15 cellular contexts compared by ENCODE assay signal in the genomic region with DNA sequence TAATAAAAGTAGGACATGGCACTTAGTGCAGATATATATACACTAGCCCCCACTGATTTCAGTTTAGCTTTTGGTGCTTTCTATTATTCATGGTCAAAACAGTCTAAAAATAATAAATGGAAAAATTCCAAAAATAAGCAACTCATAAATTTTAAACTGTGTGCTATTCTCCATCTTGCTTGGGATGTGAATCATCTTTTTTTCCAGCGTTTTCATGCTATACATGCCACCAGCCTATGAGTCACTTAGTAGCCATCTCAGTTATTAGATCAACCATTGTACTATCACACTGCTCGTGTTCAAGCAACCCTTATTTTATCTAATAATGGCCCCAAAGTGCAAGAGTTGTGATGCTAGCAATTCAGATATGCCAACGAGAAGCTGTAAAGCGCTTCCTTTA.
DNase-seq lines count a peak whose midpoint lies in the region; ATAC-seq, FAIRE-seq and TF ChIP-seq lines count a peak whose summit lies in the region.
"Had no signal": no experiment of that assay in that cellular context is flagged by ENCODE, and none has a peak within 500 bp of the region (broad histone marks: within the 10 kb centered on the region; RNA-seq: fewer than 3 reads in every experiment).

No MANE protein-coding gene starts in this region.

- no peak overlapping the region for H3K9ac ChIP-seq in endodermal cell (ENCODE audit: extremely low read depth, low read length, poor library complexity, severe bottlenecking)

- H3K36me3 Mint-ChIP-seq in stimulated activated naive B cell treated with anti-CD40 and anti-IgM and Interleukin-4, amounts not matched to agents 10 μg/mL and 1 μg/mL and 100 μg/mL, for 72 hours: no peaks in the 10 kb centered on the region
- H3K36me3 Mint-ChIP-seq in endodermal cell (ENCODE audit: low read depth): no peaks in the 10 kb centered on the region

- FAIRE-seq in HTR-8/SVneo (lab: Jason Lieb, UNC): no peak

- H3K27ac Mint-ChIP-seq in stimulated activated naive B cell treated with anti-CD40 and anti-IgM and Interleukin-4, amounts not matched to agents 10 μg/mL and 1 μg/mL and 100 μg/mL, for 72 hours: no peak overlapping the region
- no peak overlapping the region for H3K27ac Mint-ChIP-seq in endodermal cell
- H3K27ac Mint-ChIP-seq: B cell had no signal

- WGBS in endodermal cell (ENCODE audit: insufficient coverage in 1 of 2, insufficient read length in 1 of 2), 2 experiments: 93 to 94% methylated on average over 3 to 4 of the region's 4 CpGs

- no peaks in the 10 kb centered on the region for H3K4me1 Mint-ChIP-seq in stimulated activated naive B cell treated with anti-CD40 and anti-IgM and Interleukin-4, amounts not matched to agents 10 μg/mL and 1 μg/mL and 100 μg/mL, for 72 hours
- no peaks in the 10 kb centered on the region for H3K4me1 Mint-ChIP-seq in endodermal cell
- H3K4me1 Mint-ChIP-seq: B cell; central memory CD8-positive, alpha-beta T cell had no signal

- DNase-seq in AG04449 (ENCODE audit: low read depth, low spot score) (peak; percentile 66), HTR-8/SVneo (ENCODE audit: insufficient read length, low spot score) (peak; percentile 39), astrocyte of the hippocampus (ENCODE audit: low read depth, low spot score) (peak; percentile 64), glomerular visceral epithelial cell (ENCODE audit: extremely low spot score) (peak; percentile 51), mesenteric fat pad (ENCODE audit: low spot score) (no peak), endodermal cell (no peak)
- DNase-seq in stimulated activated naive B cell treated with anti-CD40 and anti-IgM and Interleukin-4, amounts not matched to agents 10 μg/mL and 1 μg/mL and 100 μg/mL, for 72 hours: no peak
- DNase-seq: activated CD4-positive, alpha-beta T cell treated with anti-CD3 and anti-CD28 coated beads for 4 hours; NCI-H1436; stimulated activated CD4-positive, alpha-beta T cell treated with anti-CD3 and anti-CD28 coated beads, Interleukin-15, amount 100 ng/mL, for 24 hours had no signal

- TF ChIP-seq CTCF in AG04449 (IDR thresholded peaks at IDR 0.05; ENCODE audit: insufficient read depth, low read length, missing control alignments) (no peak), endodermal cell (conservative IDR thresholded peaks at IDR 0.05) (no peak)

- H3K27me3 ChIP-seq in endodermal cell (ENCODE audit: control insufficient read depth, insufficient read depth, low read length, poor library complexity, severe bottlenecking): no peaks in the 10 kb centered on the region
- H3K27me3 ChIP-seq: gastroesophageal sphincter had no signal

- peaks cover 13% of the 10 kb centered on the region in 2 donors for H3K27me3 Mint-ChIP-seq in stimulated activated naive B cell treated with anti-CD40 and anti-IgM and Interleukin-4, amounts not matched to agents 10 μg/mL and 1 μg/mL and 100 μg/mL, for 72 hours
- no peaks in the 10 kb centered on the region for H3K27me3 Mint-ChIP-seq in endodermal cell (ENCODE audit: insufficient read depth)

- CTCF ChIA-PET in AG04449 (lab: Yijun Ruan, JAX): interaction anchor here (0.8 to 1.0 kb wide), 2 partner anchors 17 to 81 kb away, joined by 3 read pairs; no protein-coding TSS in a partner anchor

- H3K4me1 ChIP-seq in endodermal cell (ENCODE audit: control insufficient read depth, insufficient read depth, low read length): no peaks in the 10 kb centered on the region
- H3K4me1 ChIP-seq: gastroesophageal sphincter had no signal

- H3K9me3 Mint-ChIP-seq in stimulated activated naive B cell treated with anti-CD40 and anti-IgM and Interleukin-4, amounts not matched to agents 10 μg/mL and 1 μg/mL and 100 μg/mL, for 72 hours: no peaks in the 10 kb centered on the region
- no peaks in the 10 kb centered on the region for H3K9me3 Mint-ChIP-seq in endodermal cell
- H3K9me3 Mint-ChIP-seq: central memory CD8-positive, alpha-beta T cell had no signal

- no peak overlapping the region for H3K27ac ChIP-seq in endodermal cell (ENCODE audit: low read depth, low read length)
- H3K27ac ChIP-seq: gastroesophageal sphincter had no signal

- ATAC-seq in GM21576 (IDR thresholded peaks at IDR 0.05; ENCODE audit: unreplicated experiment): no peak
- no peak for ATAC-seq in stimulated activated naive B cell treated with anti-CD40 and anti-IgM and Interleukin-4, amounts not matched to agents 10 μg/mL and 1 μg/mL and 100 μg/mL, for 72 hours (replicated peaks)
- ATAC-seq: gastroesophageal sphincter, left lobe of liver had no signal

- no peaks in the 10 kb centered on the region for H3K9me3 ChIP-seq in endodermal cell (ENCODE audit: control insufficient read depth, low read length)
- H3K9me3 ChIP-seq: gastroesophageal sphincter had no signal

- no peak overlapping the region for H3K4me3 Mint-ChIP-seq in stimulated activated naive B cell treated with anti-CD40 and anti-IgM and Interleukin-4, amounts not matched to agents 10 μg/mL and 1 μg/mL and 100 μg/mL, for 72 hours
- H3K4me3 Mint-ChIP-seq in endodermal cell: no peak overlapping the region
- H3K4me3 Mint-ChIP-seq: B cell; central memory CD8-positive, alpha-beta T cell had no signal

- H3K4me3 ChIP-seq in AG04449 (ENCODE audit: low read depth, low read length): no peak overlapping the region
- H3K4me3 ChIP-seq in endodermal cell (ENCODE audit: low read length): no peak overlapping the region
- H3K4me3 ChIP-seq: gastroesophageal sphincter had no signal

- no peaks in the 10 kb centered on the region for H3K36me3 ChIP-seq in endodermal cell (ENCODE audit: control insufficient read depth, insufficient read depth, low read length)
- H3K36me3 ChIP-seq: gastroesophageal sphincter had no signal

- POLR2A ChIA-PET in AG04449 (lab: Yijun Ruan, JAX): no interaction called here

Comparison
In these comparisons a context has a peak if more than half of its experiments do, and no peak if none do; other contexts are left out.
1. DNase-seq: peak in AG04449 (single experiment), HTR-8/SVneo (single experiment), astrocyte of the hippocampus (single experiment) and glomerular visceral epithelial cell (single experiment); none in mesenteric fat pad (single experiment), stimulated activated naive B cell treated with anti-CD40 and anti-IgM and Interleukin-4, amounts not matched to agents 10 μg/mL and 1 μg/mL and 100 μg/mL, for 72 hours (single experiment) and endodermal cell (single experiment).